Comparison of ENCODE assay signal across 9 cellular contexts in the genomic region with DNA sequence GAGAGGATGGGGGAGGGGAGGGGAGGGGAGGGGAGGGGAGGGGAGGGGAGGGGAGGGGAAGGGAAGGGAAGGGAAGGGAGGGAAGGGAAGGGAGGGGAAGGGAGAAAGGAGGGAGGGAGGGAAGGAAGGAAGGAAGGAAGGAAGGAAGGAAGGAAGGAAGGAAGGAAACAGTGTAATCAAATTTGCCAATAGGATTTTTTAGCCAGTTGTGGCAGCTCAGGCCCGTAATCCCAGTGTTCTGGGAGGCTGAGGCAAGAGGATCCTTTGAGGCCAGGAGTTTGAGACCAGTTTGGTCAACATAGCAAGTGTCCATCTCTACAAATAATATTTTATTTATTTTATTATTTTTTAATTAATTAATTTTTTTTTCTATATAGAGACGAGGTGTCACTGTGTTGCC. TPM values are rescaled to one million over a fixed set of nuclear protein-coding genes. Genes with fewer than 3 reads are reported as not detected.
"Had no signal": no experiment of that assay in that cellular context is flagged by ENCODE, and none has a peak within 500 bp of the region (broad histone marks: within the 10 kb centered on the region; RNA-seq: fewer than 3 reads in every experiment).

No MANE protein-coding gene starts in this region.

- ATAC-seq: GM12878 had no signal

- H3K4me3 ChIP-seq: GM12878 had no signal

- DNase-seq: GDM1, GF-D8 had no signal

- FAIRE-seq: G401.6, GM12878, GM12891, GM12892, GM18507, GM19239 had no signal

RNA-seq across cellular contexts. Expression of a gene that starts 19.4 kb away (rescaled TPM):
- total RNA-seq: G401 had no signal

RNA-seq across cellular contexts. Expression of a gene that starts 52.5 kb away (rescaled TPM):
- total RNA-seq: G401, GM12878 had no signal
- polyA plus RNA-seq: GM12878 had no signal
